9 cellular contexts compared by ENCODE assay signal in genomic region chr20:51446656-51447055, GRCh38.
DNase-seq lines count a peak whose midpoint lies in the region; ATAC-seq and TF ChIP-seq lines count a peak whose summit lies in the region.
"Had no signal": no experiment of that assay in that cellular context is flagged by ENCODE, and none has a peak within 500 bp of the region (broad histone marks: within the 10 kb centered on the region; RNA-seq: fewer than 3 reads in every experiment).

No MANE protein-coding gene starts in this region.

- DNase-seq in G401 (ENCODE audit: low spot score): peak; percentile 27
- peak; percentile 42 for DNase-seq in SK-N-SH
- DNase-seq in fibroblast of peridontal ligament (ENCODE audit: extremely low read depth): peak; percentile 55
- DNase-seq in NOMO-1 treated with DMSO at 0.1 percent for 48 hours (lab: John Stamatoyannopoulos, UW; ENCODE audit: unreplicated experiment): no peak
- no peak for DNase-seq in COR-L47 (lab: John Stamatoyannopoulos, UW)
- no peak for DNase-seq in upper lobe of right lung

- no peaks in the 10 kb centered on the region for H3K36me3 ChIP-seq in SK-N-SH (replicated peaks in 1 of 2; ENCODE audit: control insufficient read depth in 1 of 2, insufficient read depth in 2 of 2, low read length in 1 of 2)
- H3K36me3 ChIP-seq in rectal smooth muscle tissue (ENCODE audit: control insufficient read depth, insufficient read depth, low read length): peaks cover 4% of the 10 kb centered on the region
- no peaks in the 10 kb centered on the region for H3K36me3 ChIP-seq in upper lobe of right lung

- no peaks in the 10 kb centered on the region for H3K79me2 ChIP-seq in SK-N-SH (ENCODE audit: insufficient read depth)

- in situ Hi-C loops in G401 (cut with HindIII; ENCODE audit: low sequenced_read_pairs): no loop called here

- CTCF ChIA-PET in SK-N-SH (lab: Yijun Ruan, JAX): interaction anchor here (0.9 to 1.2 kb wide), 2 partner anchors 10 to 148 kb away, joined by 3 read pairs; no protein-coding TSS in a partner anchor

- peak overlapping the region; percentile 87; the same call in 1 of the 2 replicates for H3K9ac ChIP-seq in SK-N-SH
- no peak overlapping the region for H3K9ac ChIP-seq in rectal smooth muscle tissue (ENCODE audit: low read length)

- intact Hi-C loops in upper lobe of right lung (cut with DNase I): no loop called here

- H3K27ac ChIP-seq in SK-N-SH (ENCODE audit: low read depth in 2 of 2, low read length in 1 of 2) (peak overlapping the region; percentile 34 to 99; a peak in 3 of 4 replicates), rectal smooth muscle tissue (ENCODE audit: low read depth, low read length) (peak overlapping the region; percentile 33), upper lobe of right lung (no peak overlapping the region)

- peak overlapping the region; percentile 76 for H3K4me2 ChIP-seq in SK-N-SH

- TF ChIP-seq RAD21 in SK-N-SH (IDR thresholded peaks at IDR 0.05; ENCODE audit: low read length): no peak

- ATAC-seq in upper lobe of right lung (no peak), HG03520 (IDR thresholded peaks at IDR 0.05; ENCODE audit: unreplicated experiment) (no peak)
- ATAC-seq: GM12878 had no signal

- peak in 1 of 2 experiments; percentile 83; a peak in 1 of 4 replicates for TF ChIP-seq EP300 in SK-N-SH (IDR thresholded peaks at IDR 0.05; ENCODE audit: borderline replicate concordance in 1 of 2, low read depth in 1 of 2, low read length in 1 of 2)

- H3K4me1 ChIP-seq in SK-N-SH (ENCODE audit: control insufficient read depth in 1 of 2, insufficient read depth in 2 of 2, low read depth in 1 of 2, low read length in 1 of 2): peaks cover 20 to 43% of the 10 kb centered on the region in 2 experiments
- peaks cover 33% of the 10 kb centered on the region for H3K4me1 ChIP-seq in rectal smooth muscle tissue (ENCODE audit: control insufficient read depth, insufficient read depth, low read length)
- H3K4me1 ChIP-seq in upper lobe of right lung: peaks cover 13% of the 10 kb centered on the region

- POLR2A ChIA-PET in SK-N-SH (lab: Yijun Ruan, JAX): no interaction called here

- WGBS in SK-N-SH (ENCODE audit: low lambda C conversion rate): 18% methylated on average over 10 of the region's 10 CpGs

- H3K9me3 ChIP-seq in SK-N-SH (no peaks in the 10 kb centered on the region), upper lobe of right lung (no peaks in the 10 kb centered on the region)

- no peaks in the 10 kb centered on the region for H3K9me2 ChIP-seq in SK-N-SH

- no peak overlapping the region for H2AFZ ChIP-seq in SK-N-SH (ENCODE audit: low read depth)

- H3K27me3 ChIP-seq in SK-N-SH (ENCODE audit: insufficient read depth): no peaks in the 10 kb centered on the region
- H3K27me3 ChIP-seq in rectal smooth muscle tissue (ENCODE audit: control insufficient read depth, insufficient read depth, low read length): no peaks in the 10 kb centered on the region
- no peaks in the 10 kb centered on the region for H3K27me3 ChIP-seq in upper lobe of right lung

- peaks cover 39% of the 10 kb centered on the region for H3F3A ChIP-seq in SK-N-SH (replicated peaks; ENCODE audit: insufficient read depth)

- H4K20me1 ChIP-seq in SK-N-SH (ENCODE audit: insufficient read depth): no peaks in the 10 kb centered on the region

- TF ChIP-seq CTCF in SK-N-SH (IDR thresholded peaks at IDR 0.05) (no peak), upper lobe of right lung (IDR thresholded peaks at IDR 0.05) (no peak)

- no peak overlapping the region for H3K4me3 ChIP-seq in SK-N-SH (ENCODE audit: low read depth in 2 of 2, low read length in 1 of 2)
- H3K4me3 ChIP-seq in rectal smooth muscle tissue (ENCODE audit: low read length): no peak overlapping the region
- no peak overlapping the region for H3K4me3 ChIP-seq in upper lobe of right lung
- H3K4me3 ChIP-seq: GM12878 had no signal

TF ChIP-seq in SK-N-SH, 30 proteins besides CTCF, POLR2A, EP300 and RAD21 (continues in another document):
- peak; percentile 83 for TF ChIP-seq PBX3 (IDR thresholded peaks at IDR 0.05)
- no peak for TF ChIP-seq SMC3 (IDR thresholded peaks at IDR 0.05; ENCODE audit: low read depth, low read length)
- TF ChIP-seq ELF1 (IDR thresholded peaks at IDR 0.05): 0 out of 2 replicates have a peak, but pooled peaks have one; percentile 2
- no peak for TF ChIP-seq GATA2 (CRISPR knock-in tag; IDR thresholded peaks at IDR 0.05)
- 0 out of 2 replicates have a peak, but pooled peaks have one; percentile 29 for TF ChIP-seq POLR2AphosphoS5 (IDR thresholded peaks at IDR 0.05; ENCODE audit: low read depth, low read length)
- TF ChIP-seq TEAD4 (IDR thresholded peaks at IDR 0.05; ENCODE audit: borderline replicate concordance, insufficient read depth): peak; percentile 66; the same call in 1 of the 2 replicates
- TF ChIP-seq MAX (IDR thresholded peaks at IDR 0.05; ENCODE audit: low read depth): no peak
- no peak for TF ChIP-seq YY1 (IDR thresholded peaks at IDR 0.05; ENCODE audit: low read depth)
- TF ChIP-seq, protein P1, sequence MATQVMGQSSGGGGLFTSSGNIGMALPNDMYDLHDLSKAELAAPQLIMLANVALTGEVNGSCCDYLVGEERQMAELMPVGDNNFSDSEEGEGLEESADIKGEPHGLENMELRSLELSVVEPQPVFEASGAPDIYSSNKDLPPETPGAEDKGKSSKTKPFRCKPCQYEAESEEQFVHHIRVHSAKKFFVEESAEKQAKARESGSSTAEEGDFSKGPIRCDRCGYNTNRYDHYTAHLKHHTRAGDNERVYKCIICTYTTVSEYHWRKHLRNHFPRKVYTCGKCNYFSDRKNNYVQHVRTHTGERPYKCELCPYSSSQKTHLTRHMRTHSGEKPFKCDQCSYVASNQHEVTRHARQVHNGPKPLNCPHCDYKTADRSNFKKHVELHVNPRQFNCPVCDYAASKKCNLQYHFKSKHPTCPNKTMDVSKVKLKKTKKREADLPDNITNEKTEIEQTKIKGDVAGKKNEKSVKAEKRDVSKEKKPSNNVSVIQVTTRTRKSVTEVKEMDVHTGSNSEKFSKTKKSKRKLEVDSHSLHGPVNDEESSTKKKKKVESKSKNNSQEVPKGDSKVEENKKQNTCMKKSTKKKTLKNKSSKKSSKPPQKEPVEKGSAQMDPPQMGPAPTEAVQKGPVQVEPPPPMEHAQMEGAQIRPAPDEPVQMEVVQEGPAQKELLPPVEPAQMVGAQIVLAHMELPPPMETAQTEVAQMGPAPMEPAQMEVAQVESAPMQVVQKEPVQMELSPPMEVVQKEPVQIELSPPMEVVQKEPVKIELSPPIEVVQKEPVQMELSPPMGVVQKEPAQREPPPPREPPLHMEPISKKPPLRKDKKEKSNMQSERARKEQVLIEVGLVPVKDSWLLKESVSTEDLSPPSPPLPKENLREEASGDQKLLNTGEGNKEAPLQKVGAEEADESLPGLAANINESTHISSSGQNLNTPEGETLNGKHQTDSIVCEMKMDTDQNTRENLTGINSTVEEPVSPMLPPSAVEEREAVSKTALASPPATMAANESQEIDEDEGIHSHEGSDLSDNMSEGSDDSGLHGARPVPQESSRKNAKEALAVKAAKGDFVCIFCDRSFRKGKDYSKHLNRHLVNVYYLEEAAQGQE (IDR thresholded peaks at IDR 0.05; ENCODE audit: low read depth, low read length): no peak
- no peak for TF ChIP-seq GABPA (IDR thresholded peaks at IDR 0.05; ENCODE audit: low read depth)
- TF ChIP-seq FOXM1 (IDR thresholded peaks at IDR 0.05; ENCODE audit: low read depth): peak; percentile 29; the same call in 1 of the 2 replicates
- TF ChIP-seq, protein P2, sequence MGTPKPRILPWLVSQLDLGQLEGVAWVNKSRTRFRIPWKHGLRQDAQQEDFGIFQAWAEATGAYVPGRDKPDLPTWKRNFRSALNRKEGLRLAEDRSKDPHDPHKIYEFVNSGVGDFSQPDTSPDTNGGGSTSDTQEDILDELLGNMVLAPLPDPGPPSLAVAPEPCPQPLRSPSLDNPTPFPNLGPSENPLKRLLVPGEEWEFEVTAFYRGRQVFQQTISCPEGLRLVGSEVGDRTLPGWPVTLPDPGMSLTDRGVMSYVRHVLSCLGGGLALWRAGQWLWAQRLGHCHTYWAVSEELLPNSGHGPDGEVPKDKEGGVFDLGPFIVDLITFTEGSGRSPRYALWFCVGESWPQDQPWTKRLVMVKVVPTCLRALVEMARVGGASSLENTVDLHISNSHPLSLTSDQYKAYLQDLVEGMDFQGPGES (IDR thresholded peaks at IDR 0.05; ENCODE audit: low read depth, low read length): no peak
- no peak for TF ChIP-seq FOXJ3 (CRISPR knock-in tag; IDR thresholded peaks at IDR 0.05)
- TF ChIP-seq FOSL2 (IDR thresholded peaks at IDR 0.05; ENCODE audit: borderline replicate concordance, low read depth): peak; percentile 93
- TF ChIP-seq TCF12 (IDR thresholded peaks at IDR 0.05): peak; percentile 90
- TF ChIP-seq RFX5 (IDR thresholded peaks at IDR 0.05; ENCODE audit: low read length): no peak
- TF ChIP-seq SIN3A (IDR thresholded peaks at IDR 0.05; ENCODE audit: borderline replicate concordance, low read depth, low read length): 0 out of 2 replicates have a peak, but pooled peaks have one; percentile 55
- TF ChIP-seq MEF2A (IDR thresholded peaks at IDR 0.05; ENCODE audit: borderline replicate concordance, low read depth): no peak; the same call in 1 of the 2 replicates
- TF ChIP-seq CHD2 (IDR thresholded peaks at IDR 0.05; ENCODE audit: low read length, partially characterized antibody): no peak
- no peak for TF ChIP-seq EZH2phosphoT487 (IDR thresholded peaks at IDR 0.05; ENCODE audit: borderline replicate concordance, low read depth)
- TF ChIP-seq, protein P3, sequence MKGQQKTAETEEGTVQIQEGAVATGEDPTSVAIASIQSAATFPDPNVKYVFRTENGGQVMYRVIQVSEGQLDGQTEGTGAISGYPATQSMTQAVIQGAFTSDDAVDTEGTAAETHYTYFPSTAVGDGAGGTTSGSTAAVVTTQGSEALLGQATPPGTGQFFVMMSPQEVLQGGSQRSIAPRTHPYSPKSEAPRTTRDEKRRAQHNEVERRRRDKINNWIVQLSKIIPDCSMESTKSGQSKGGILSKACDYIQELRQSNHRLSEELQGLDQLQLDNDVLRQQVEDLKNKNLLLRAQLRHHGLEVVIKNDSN (IDR thresholded peaks at IDR 0.05; ENCODE audit: borderline replicate concordance, low read depth): no peak

Comparison
In these comparisons a context has a peak if more than half of its experiments do, and no peak if none do; other contexts are left out.
1. DNase-seq: peak in G401 (single experiment), SK-N-SH (single experiment) and fibroblast of peridontal ligament (single experiment); none in NOMO-1 treated with DMSO at 0.1 percent for 48 hours (single experiment), COR-L47 (single experiment) and upper lobe of right lung (single experiment).